Comparison of ENCODE assay signal across 21 cellular contexts in genomic region chr9:87707805-87708500, GRCh38. TPM values are rescaled to one million over a fixed set of nuclear protein-coding genes. Genes with fewer than 3 reads are reported as not detected.
DNase-seq lines count a peak whose midpoint lies in the region; ATAC-seq and TF ChIP-seq lines count a peak whose summit lies in the region.
"Had no signal": no experiment of that assay in that cellular context is flagged by ENCODE, and none has a peak within 500 bp of the region (broad histone marks: within the 10 kb centered on the region; RNA-seq: fewer than 3 reads in every experiment).

No MANE protein-coding gene starts in this region.

- H3K9me3 ChIP-seq in SK-N-MC (ENCODE audit: low read depth, low read length) (no peaks in the 10 kb centered on the region), fibroblast of lung (ENCODE audit: control insufficient read depth, insufficient read depth, low read depth, low read length) (no peaks in the 10 kb centered on the region)
- H3K9me3 ChIP-seq: heart left ventricle, pancreas, sigmoid colon, upper lobe of right lung had no signal

- peaks cover 0 to 15% of the 10 kb centered on the region in 2 donors for H3K36me3 Mint-ChIP-seq in activated T-cell treated with anti-CD3 and anti-CD28 coated beads, Interleukin-2, amount 50 U/mL, for 72 hours (ENCODE audit: insufficient read depth in 2 of 2)

- H3K27ac ChIP-seq in SK-N-MC (peak overlapping the region; percentile 46; the same call in 1 of the 2 replicates), fibroblast of lung (ENCODE audit: insufficient read depth, low read length) (no peak overlapping the region)
- H3K27ac ChIP-seq: cardiac muscle cell, pancreas, upper lobe of right lung had no signal

- H3K4me3 Mint-ChIP-seq in activated T-cell treated with anti-CD3 and anti-CD28 coated beads, Interleukin-2, amount 50 U/mL, for 72 hours = peak overlapping the region in 1 of 2 donors; percentile 16

- no peak overlapping the region for H3K4me2 ChIP-seq in fibroblast of lung (ENCODE audit: extremely low read depth, insufficient read depth, low read length)

- no peaks in the 10 kb centered on the region for H3K79me2 ChIP-seq in fibroblast of lung (ENCODE audit: control insufficient read depth, insufficient read depth, low read length)

- H3K4me1 Mint-ChIP-seq in activated T-cell treated with anti-CD3 and anti-CD28 coated beads, Interleukin-2, amount 50 U/mL, for 72 hours (ENCODE audit: low read depth) = peaks cover 38% of the 10 kb centered on the region

- H3K27ac Mint-ChIP-seq in activated T-cell treated with anti-CD3 and anti-CD28 coated beads, Interleukin-2, amount 50 U/mL, for 72 hours = peak overlapping the region; percentile 38
- H3K27ac Mint-ChIP-seq: stimulated activated naive CD8-positive, alpha-beta T cell treated with anti-CD3 and anti-CD28 coated beads, Interleukin-15, amount 100 ng/mL, for 72 hours had no signal

- no peaks in the 10 kb centered on the region for H4K20me1 ChIP-seq in fibroblast of lung (ENCODE audit: control insufficient read depth, extremely low read depth, insufficient read depth, low read length)

- H3K4me1 ChIP-seq in fibroblast of lung (ENCODE audit: control insufficient read depth, extremely low read depth, insufficient read depth, low read length) = peaks cover 14% of the 10 kb centered on the region

- H3K36me3 ChIP-seq in SK-N-MC (ENCODE audit: insufficient read depth, low read length) (peaks cover 48% of the 10 kb centered on the region), fibroblast of lung (ENCODE audit: control insufficient read depth, insufficient read depth, low read length) (no peaks in the 10 kb centered on the region)

- no peak for ATAC-seq in activated T-cell treated with anti-CD3 and anti-CD28 coated beads, Interleukin-2, amount 50 U/mL, for 72 hours (replicated peaks in 1 of 2)
- ATAC-seq in GM19351 (IDR thresholded peaks at IDR 0.05; ENCODE audit: unreplicated experiment) = no peak
- ATAC-seq: heart left ventricle, pancreas, Right ventricle myocardium inferior, upper lobe of right lung had no signal

- H3K9ac ChIP-seq in SK-N-MC (ENCODE audit: insufficient read length) (no peak overlapping the region), fibroblast of lung (ENCODE audit: insufficient read depth, low read length) (no peak overlapping the region)

- H3K27me3 Mint-ChIP-seq in activated T-cell treated with anti-CD3 and anti-CD28 coated beads, Interleukin-2, amount 50 U/mL, for 72 hours (ENCODE audit: low read depth) = peaks cover 43% of the 10 kb centered on the region

- no peak overlapping the region for H2AFZ ChIP-seq in fibroblast of lung (ENCODE audit: low read length)

- H3K27me3 ChIP-seq in fibroblast of lung (ENCODE audit: control insufficient read depth, insufficient read depth, low read length) = no peaks in the 10 kb centered on the region
- H3K27me3 ChIP-seq: cardiac muscle cell, heart left ventricle, pancreas, sigmoid colon, upper lobe of right lung had no signal

- TF ChIP-seq CTCF in fibroblast of lung (conservative IDR thresholded peaks at IDR 0.05 in 1 of 2, IDR thresholded peaks at IDR 0.05 in 1 of 2; ENCODE audit: low read depth in 1 of 2, low read length in 2 of 2) = no peak

- no peak for DNase-seq in activated T-cell treated with anti-CD3 and anti-CD28 coated beads, Interleukin-2, amount 50 U/mL, for 72 hours
- DNase-seq in activated T-cell treated with anti-CD3 and anti-CD28 coated beads, Interleukin-2, amount 50 U/mL, for 1 hour = no peak
- DNase-seq in SK-N-MC (ENCODE audit: low read depth, low spot score) (no peak), fibroblast of lung (ENCODE audit: low read depth in 2 of 2) (peak; percentile 6 to 42), DMS53 treated with DMSO at 0.1 percent for 48 hours (lab: John Stamatoyannopoulos, UW; ENCODE audit: unreplicated experiment) (no peak), DMS79 (lab: John Stamatoyannopoulos, UW) (no peak), NCI-H1436 (lab: John Stamatoyannopoulos, UW) (no peak)
- DNase-seq: activated CD4-positive, CD25-positive, alpha-beta regulatory T cell; effector CD4-positive, alpha-beta T cell; heart left ventricle; KBM-7; NCI-H1105; sigmoid colon; stimulated activated CD4-positive, alpha-beta T cell treated with anti-CD3 and anti-CD28 coated beads, Interleukin-1b, Interleukin-23, amount 100 ng/mL, for 48 hours; stimulated activated naive CD8-positive, alpha-beta T cell treated with anti-CD3 and anti-CD28 coated beads, Interleukin-15, amount 100 ng/mL, for 72 hours; T-helper 2 cell; upper lobe of right lung had no signal

- H3K9me3 Mint-ChIP-seq in activated T-cell treated with anti-CD3 and anti-CD28 coated beads, Interleukin-2, amount 50 U/mL, for 72 hours = peaks cover under 1 to 2% of the 10 kb centered on the region in 2 donors
- H3K9me3 Mint-ChIP-seq: stimulated activated naive CD8-positive, alpha-beta T cell treated with anti-CD3 and anti-CD28 coated beads, Interleukin-15, amount 100 ng/mL, for 72 hours had no signal

- H3K4me3 ChIP-seq in SK-N-MC = no peak overlapping the region
- no peak overlapping the region for H3K4me3 ChIP-seq in fibroblast of lung (replicated peaks in 1 of 4; ENCODE audit: control extremely low read depth in 1 of 4, insufficient read depth in 1 of 4, low read depth in 3 of 4, low read length in 4 of 4)
- H3K4me3 ChIP-seq: cardiac muscle cell, heart left ventricle, pancreas, sigmoid colon, upper lobe of right lung had no signal

RNA-seq across cellular contexts. Expression of gene CTSL, which starts 18.0 kb away (rescaled TPM):
- 1 to 10 TPM; 2.4 to 5.6 TPM for total RNA-seq in activated T-cell treated with anti-CD3 and anti-CD28 coated beads, Interleukin-2, amount 50 U/mL, for 72 hours
- total RNA-seq in fibroblast of lung = 563 and 826 TPM in 2 replicates
- 487 and 1,013 TPM in 2 replicates for polyA plus RNA-seq in fibroblast of lung
- 254 and 536 TPM in 2 replicates for polyA plus RNA-seq in fibroblast of lung (2012)
- polyA minus RNA-seq in fibroblast of lung (ENCODE audit: low replicate concordance) = 17.4 and 56.3 TPM in 2 replicates

Comparison
In these comparisons a context has a peak if more than half of its experiments do, and no peak if none do; other contexts are left out.
1. DNase-seq: peak in fibroblast of lung (2 of 2); none in activated T-cell treated with anti-CD3 and anti-CD28 coated beads, Interleukin-2, amount 50 U/mL, for 72 hours (0 of 2), activated T-cell treated with anti-CD3 and anti-CD28 coated beads, Interleukin-2, amount 50 U/mL, for 1 hour (single experiment), SK-N-MC (single experiment), DMS53 treated with DMSO at 0.1 percent for 48 hours (single experiment), DMS79 (single experiment) and NCI-H1436 (single experiment).
2. RNA of gene CTSL, which starts 18.0 kb away (total RNA-seq): 563 to 826 TPM in fibroblast of lung; 2.4 to 5.6 TPM in activated T-cell treated with anti-CD3 and anti-CD28 coated beads, Interleukin-2, amount 50 U/mL, for 72 hours; every median in the first group is over 10 times any median in the second.